ENCODE assay signal across 17 cellular contexts in the genomic region with DNA sequence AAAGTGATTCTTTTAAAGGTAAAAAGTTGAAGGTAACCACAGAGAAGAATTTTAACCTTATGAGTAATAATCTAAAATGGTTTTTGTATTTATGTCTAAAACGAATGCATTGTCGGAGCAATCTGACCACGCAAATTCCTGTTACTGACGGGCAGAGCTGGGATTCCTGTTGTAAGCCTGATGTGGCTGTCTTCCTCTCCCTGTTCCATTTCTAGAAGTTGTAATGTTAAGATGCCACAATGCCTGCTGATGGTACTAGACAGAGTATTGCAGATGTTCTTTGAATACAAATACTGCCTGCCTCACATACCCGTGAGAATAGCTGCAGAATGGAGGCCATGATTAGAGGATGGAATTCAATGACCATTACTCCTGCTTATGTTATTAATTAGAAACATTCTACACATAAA.
DNase-seq lines count a peak whose midpoint lies in the region; ATAC-seq and TF ChIP-seq lines count a peak whose summit lies in the region.
"Had no signal": no experiment of that assay in that cellular context is flagged by ENCODE, and none has a peak within 500 bp of the region (broad histone marks: within the 10 kb centered on the region; RNA-seq: fewer than 3 reads in every experiment).

No MANE protein-coding gene starts in this region.

- H3K27ac ChIP-seq in SK-N-SH (ENCODE audit: low read depth in 2 of 2, low read length in 1 of 2) (peak overlapping the region in 1 of 2 experiments; percentile 57; a peak in 2 of 4 replicates), Karpas-422 (ENCODE audit: low read length) (no peak overlapping the region)
- H3K27ac ChIP-seq: coronary artery, psoas muscle had no signal

- POLR2A ChIA-PET in SK-N-SH (lab: Yijun Ruan, JAX) = no interaction called here

- CTCF ChIA-PET in SK-N-SH (lab: Yijun Ruan, JAX) = interaction anchor here (0.7 to 1.4 kb wide), 3 partner anchors 10 to 23 kb away, joined by 3 to 4 read pairs (median 3); no protein-coding TSS in a partner anchor

- H3K9ac ChIP-seq in SK-N-SH = peak overlapping the region; percentile 10; the same call in 1 of the 2 replicates
- no peak overlapping the region for H3K9ac ChIP-seq in Karpas-422 (ENCODE audit: low read length)

- peaks cover 19% of the 10 kb centered on the region for H3F3A ChIP-seq in SK-N-SH (replicated peaks; ENCODE audit: insufficient read depth)

- peak overlapping the region in 1 of 2 experiments; percentile 40; a peak in 1 of 4 replicates for H3K4me3 ChIP-seq in SK-N-SH (ENCODE audit: low read depth in 2 of 2, low read length in 1 of 2)
- no peak overlapping the region for H3K4me3 ChIP-seq in fibroblast of the aortic adventitia (ENCODE audit: low read depth, low read length)
- H3K4me3 ChIP-seq in skeletal muscle cell (ENCODE audit: low read depth, low read length) = peak overlapping the region; percentile 0
- H3K4me3 ChIP-seq in Karpas-422 (ENCODE audit: low read length) = no peak overlapping the region
- H3K4me3 ChIP-seq: coronary artery, mucosa of descending colon, psoas muscle had no signal

- H3K36me3 ChIP-seq in SK-N-SH (replicated peaks in 1 of 2; ENCODE audit: control insufficient read depth in 1 of 2, insufficient read depth in 2 of 2, low read length in 1 of 2) (no peaks in the 10 kb centered on the region), Karpas-422 (ENCODE audit: insufficient read depth, low read length) (no peaks in the 10 kb centered on the region)

- no peaks in the 10 kb centered on the region for H3K9me3 ChIP-seq in SK-N-SH
- no peaks in the 10 kb centered on the region for H3K9me3 ChIP-seq in Karpas-422 (ENCODE audit: low read length)
- H3K9me3 ChIP-seq: mucosa of descending colon, psoas muscle had no signal

- DNase-seq in ELR (ENCODE audit: low read depth) (peak; percentile 75), SK-N-SH (no peak), fibroblast of the aortic adventitia (ENCODE audit: low read depth) (peak; percentile 67), skeletal muscle cell (ENCODE audit: low read depth) (peak; percentile 71), Karpas-422 (no peak), SK-N-DZ (ENCODE audit: low spot score) (no peak)
- DNase-seq: activated CD8-positive, alpha-beta memory T cell treated with anti-CD3 and anti-CD28 coated beads, Interleukin-2, amount 50 U/mL, for 4 hours; CD4-positive, CD25-positive, alpha-beta regulatory T cell; GOT3; islet precursor cell; mucosa of descending colon; psoas muscle; stimulated activated CD4-positive, alpha-beta T cell treated with anti-CD3 and anti-CD28 coated beads, Interleukin-4, amount 100 ng/mL, for 24 hours had no signal

- ATAC-seq in HG02678 (IDR thresholded peaks at IDR 0.05; ENCODE audit: unreplicated experiment) (no peak), HG02938 (IDR thresholded peaks at IDR 0.05; ENCODE audit: unreplicated experiment) (no peak)
- ATAC-seq: mucosa of descending colon; psoas muscle; stimulated activated memory B cell treated with anti-CD40 and anti-IgM and Interleukin-4, amounts not matched to agents 10 μg/mL and 1 μg/mL and 100 μg/mL, for 72 hours had no signal

- no peak for TF ChIP-seq CTCF in SK-N-SH (IDR thresholded peaks at IDR 0.05)
- no peak for TF ChIP-seq CTCF in fibroblast of the aortic adventitia (IDR thresholded peaks at IDR 0.05; ENCODE audit: insufficient read depth, low read length)

- WGBS in SK-N-SH (ENCODE audit: low lambda C conversion rate) = 38% methylated on average over 5 of the region's 5 CpGs

- no peak for TF ChIP-seq EP300 in SK-N-SH (IDR thresholded peaks at IDR 0.05; ENCODE audit: borderline replicate concordance in 1 of 2, low read depth in 1 of 2, low read length in 1 of 2)

- peak overlapping the region; percentile 50 for H2AFZ ChIP-seq in SK-N-SH (ENCODE audit: low read depth)
- H2AFZ ChIP-seq in Karpas-422 (ENCODE audit: low read length) = no peak overlapping the region

- H4K20me1 ChIP-seq in SK-N-SH (ENCODE audit: insufficient read depth) (no peaks in the 10 kb centered on the region), Karpas-422 (ENCODE audit: insufficient read depth, low read depth, low read length) (no peaks in the 10 kb centered on the region)

- 0 out of 4 replicates have a peak, but pooled peaks cover 0 to 16% of the 10 kb centered on the region in 2 experiments for H3K4me1 ChIP-seq in SK-N-SH (ENCODE audit: control insufficient read depth in 1 of 2, insufficient read depth in 2 of 2, low read depth in 1 of 2, low read length in 1 of 2)
- no peaks in the 10 kb centered on the region for H3K4me1 ChIP-seq in Karpas-422 (ENCODE audit: low read length)
- H3K4me1 ChIP-seq: psoas muscle had no signal

- H3K79me2 ChIP-seq in SK-N-SH (ENCODE audit: insufficient read depth) (no peaks in the 10 kb centered on the region), Karpas-422 (ENCODE audit: low read length) (no peaks in the 10 kb centered on the region)

- no peak for TF ChIP-seq RAD21 in SK-N-SH (IDR thresholded peaks at IDR 0.05; ENCODE audit: low read length)

- peak overlapping the region; percentile 30 for H3K4me2 ChIP-seq in SK-N-SH
- no peak overlapping the region for H3K4me2 ChIP-seq in Karpas-422 (ENCODE audit: low read depth, low read length, poor library complexity, severe bottlenecking)

- H3K27me3 ChIP-seq in SK-N-SH (ENCODE audit: insufficient read depth) (no peaks in the 10 kb centered on the region), Karpas-422 (ENCODE audit: low read length) (no peaks in the 10 kb centered on the region)

- H3K9me2 ChIP-seq in SK-N-SH (no peaks in the 10 kb centered on the region), Karpas-422 (replicated peaks; ENCODE audit: insufficient read depth, low read length) (no peaks in the 10 kb centered on the region)

TF ChIP-seq in SK-N-SH, 30 proteins besides CTCF, POLR2A, EP300 and RAD21:
- TF ChIP-seq, protein P1, sequence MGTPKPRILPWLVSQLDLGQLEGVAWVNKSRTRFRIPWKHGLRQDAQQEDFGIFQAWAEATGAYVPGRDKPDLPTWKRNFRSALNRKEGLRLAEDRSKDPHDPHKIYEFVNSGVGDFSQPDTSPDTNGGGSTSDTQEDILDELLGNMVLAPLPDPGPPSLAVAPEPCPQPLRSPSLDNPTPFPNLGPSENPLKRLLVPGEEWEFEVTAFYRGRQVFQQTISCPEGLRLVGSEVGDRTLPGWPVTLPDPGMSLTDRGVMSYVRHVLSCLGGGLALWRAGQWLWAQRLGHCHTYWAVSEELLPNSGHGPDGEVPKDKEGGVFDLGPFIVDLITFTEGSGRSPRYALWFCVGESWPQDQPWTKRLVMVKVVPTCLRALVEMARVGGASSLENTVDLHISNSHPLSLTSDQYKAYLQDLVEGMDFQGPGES (IDR thresholded peaks at IDR 0.05; ENCODE audit: low read depth, low read length) = no peak
- TF ChIP-seq TCF12 (IDR thresholded peaks at IDR 0.05) (peak; percentile 31; the same call in 1 of the 2 replicates), JUND (IDR thresholded peaks at IDR 0.05) (no peak), MEF2A (IDR thresholded peaks at IDR 0.05; ENCODE audit: borderline replicate concordance, low read depth) (peak; percentile 56; the same call in 1 of the 2 replicates)

Comparison
In these comparisons a context has a peak if more than half of its experiments do, and no peak if none do; other contexts are left out.
1. DNase-seq: peak in ELR (single experiment), fibroblast of the aortic adventitia (single experiment) and skeletal muscle cell (single experiment); none in SK-N-SH (single experiment), Karpas-422 (single experiment) and SK-N-DZ (single experiment).